1 cellular context compared by ENCODE assay signal in the genomic region with DNA sequence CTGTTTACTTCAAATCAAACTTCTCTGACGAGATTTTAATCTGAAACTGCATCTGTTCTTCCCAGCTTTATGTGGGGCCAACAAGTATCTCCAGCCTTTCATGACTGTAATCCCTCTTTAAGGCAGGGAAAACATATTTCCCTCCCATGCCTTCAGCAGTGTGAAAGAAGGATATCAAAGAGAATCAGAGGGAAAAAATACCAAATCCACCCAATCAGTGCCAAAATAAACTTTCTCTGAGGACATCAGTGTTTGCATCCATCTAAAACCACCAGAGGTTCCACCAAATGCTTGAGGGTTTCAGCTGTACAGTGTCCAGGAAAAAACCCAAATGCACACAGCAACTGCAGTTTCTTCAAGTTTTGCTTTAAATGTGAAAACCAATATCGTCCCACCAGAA.
TF ChIP-seq lines count a peak whose summit lies in the region.

No MANE protein-coding gene starts in this region.

TF ChIP-seq in A549, 52 proteins besides CTCF, POLR2A, EP300 and RAD21:
- TF ChIP-seq CBX2 (IDR thresholded peaks at IDR 0.05; ENCODE audit: borderline replicate concordance, low read depth), result no peak
- TF ChIP-seq EHMT2 (IDR thresholded peaks at IDR 0.05; ENCODE audit: low read depth), result no peak
- no peak for TF ChIP-seq POLR2AphosphoS2 (conservative IDR thresholded peaks at IDR 0.05; ENCODE audit: low read length)
- TF ChIP-seq NPAS2 (CRISPR knock-in tag; IDR thresholded peaks at IDR 0.05; ENCODE audit: borderline replicate concordance), result no peak
- TF ChIP-seq NR3C1 (IDR thresholded peaks at IDR 0.05), result no peak
- TF ChIP-seq RFX5 (IDR thresholded peaks at IDR 0.05), result no peak
- TF ChIP-seq HOXB13 (CRISPR knock-in tag; IDR thresholded peaks at IDR 0.05; ENCODE audit: low read depth), result no peak
- TF ChIP-seq CBX8 (IDR thresholded peaks at IDR 0.05), result no peak
TF ChIP-seq in A549: peak in this region for 0.
